1 cellular context compared by ENCODE assay signal in the genomic region with DNA sequence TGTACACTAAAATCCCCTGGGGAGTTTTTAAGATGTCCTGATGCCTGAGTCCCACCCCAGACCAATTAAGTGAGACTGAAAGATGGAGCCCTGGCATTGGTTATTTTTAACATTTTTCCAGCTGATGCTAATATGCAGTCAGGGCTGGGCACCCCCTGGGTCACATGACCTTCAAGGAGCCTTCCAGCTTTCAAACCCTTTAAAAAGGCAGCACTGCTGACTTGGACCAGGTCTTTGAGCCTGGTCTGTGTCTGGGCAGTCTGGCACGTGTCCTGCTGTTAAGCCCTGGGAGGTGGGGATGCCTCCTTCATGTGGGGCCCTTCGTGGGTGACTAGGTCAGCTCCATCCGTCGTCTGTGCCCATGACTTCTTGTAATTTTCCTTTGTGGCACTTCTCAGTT.
TF ChIP-seq lines count a peak whose summit lies in the region.

No MANE protein-coding gene starts in this region.

TF ChIP-seq in GM23338, 12 proteins besides CTCF, POLR2A, EP300 and RAD21 (continued from another document):
- TF ChIP-seq, protein P1, sequence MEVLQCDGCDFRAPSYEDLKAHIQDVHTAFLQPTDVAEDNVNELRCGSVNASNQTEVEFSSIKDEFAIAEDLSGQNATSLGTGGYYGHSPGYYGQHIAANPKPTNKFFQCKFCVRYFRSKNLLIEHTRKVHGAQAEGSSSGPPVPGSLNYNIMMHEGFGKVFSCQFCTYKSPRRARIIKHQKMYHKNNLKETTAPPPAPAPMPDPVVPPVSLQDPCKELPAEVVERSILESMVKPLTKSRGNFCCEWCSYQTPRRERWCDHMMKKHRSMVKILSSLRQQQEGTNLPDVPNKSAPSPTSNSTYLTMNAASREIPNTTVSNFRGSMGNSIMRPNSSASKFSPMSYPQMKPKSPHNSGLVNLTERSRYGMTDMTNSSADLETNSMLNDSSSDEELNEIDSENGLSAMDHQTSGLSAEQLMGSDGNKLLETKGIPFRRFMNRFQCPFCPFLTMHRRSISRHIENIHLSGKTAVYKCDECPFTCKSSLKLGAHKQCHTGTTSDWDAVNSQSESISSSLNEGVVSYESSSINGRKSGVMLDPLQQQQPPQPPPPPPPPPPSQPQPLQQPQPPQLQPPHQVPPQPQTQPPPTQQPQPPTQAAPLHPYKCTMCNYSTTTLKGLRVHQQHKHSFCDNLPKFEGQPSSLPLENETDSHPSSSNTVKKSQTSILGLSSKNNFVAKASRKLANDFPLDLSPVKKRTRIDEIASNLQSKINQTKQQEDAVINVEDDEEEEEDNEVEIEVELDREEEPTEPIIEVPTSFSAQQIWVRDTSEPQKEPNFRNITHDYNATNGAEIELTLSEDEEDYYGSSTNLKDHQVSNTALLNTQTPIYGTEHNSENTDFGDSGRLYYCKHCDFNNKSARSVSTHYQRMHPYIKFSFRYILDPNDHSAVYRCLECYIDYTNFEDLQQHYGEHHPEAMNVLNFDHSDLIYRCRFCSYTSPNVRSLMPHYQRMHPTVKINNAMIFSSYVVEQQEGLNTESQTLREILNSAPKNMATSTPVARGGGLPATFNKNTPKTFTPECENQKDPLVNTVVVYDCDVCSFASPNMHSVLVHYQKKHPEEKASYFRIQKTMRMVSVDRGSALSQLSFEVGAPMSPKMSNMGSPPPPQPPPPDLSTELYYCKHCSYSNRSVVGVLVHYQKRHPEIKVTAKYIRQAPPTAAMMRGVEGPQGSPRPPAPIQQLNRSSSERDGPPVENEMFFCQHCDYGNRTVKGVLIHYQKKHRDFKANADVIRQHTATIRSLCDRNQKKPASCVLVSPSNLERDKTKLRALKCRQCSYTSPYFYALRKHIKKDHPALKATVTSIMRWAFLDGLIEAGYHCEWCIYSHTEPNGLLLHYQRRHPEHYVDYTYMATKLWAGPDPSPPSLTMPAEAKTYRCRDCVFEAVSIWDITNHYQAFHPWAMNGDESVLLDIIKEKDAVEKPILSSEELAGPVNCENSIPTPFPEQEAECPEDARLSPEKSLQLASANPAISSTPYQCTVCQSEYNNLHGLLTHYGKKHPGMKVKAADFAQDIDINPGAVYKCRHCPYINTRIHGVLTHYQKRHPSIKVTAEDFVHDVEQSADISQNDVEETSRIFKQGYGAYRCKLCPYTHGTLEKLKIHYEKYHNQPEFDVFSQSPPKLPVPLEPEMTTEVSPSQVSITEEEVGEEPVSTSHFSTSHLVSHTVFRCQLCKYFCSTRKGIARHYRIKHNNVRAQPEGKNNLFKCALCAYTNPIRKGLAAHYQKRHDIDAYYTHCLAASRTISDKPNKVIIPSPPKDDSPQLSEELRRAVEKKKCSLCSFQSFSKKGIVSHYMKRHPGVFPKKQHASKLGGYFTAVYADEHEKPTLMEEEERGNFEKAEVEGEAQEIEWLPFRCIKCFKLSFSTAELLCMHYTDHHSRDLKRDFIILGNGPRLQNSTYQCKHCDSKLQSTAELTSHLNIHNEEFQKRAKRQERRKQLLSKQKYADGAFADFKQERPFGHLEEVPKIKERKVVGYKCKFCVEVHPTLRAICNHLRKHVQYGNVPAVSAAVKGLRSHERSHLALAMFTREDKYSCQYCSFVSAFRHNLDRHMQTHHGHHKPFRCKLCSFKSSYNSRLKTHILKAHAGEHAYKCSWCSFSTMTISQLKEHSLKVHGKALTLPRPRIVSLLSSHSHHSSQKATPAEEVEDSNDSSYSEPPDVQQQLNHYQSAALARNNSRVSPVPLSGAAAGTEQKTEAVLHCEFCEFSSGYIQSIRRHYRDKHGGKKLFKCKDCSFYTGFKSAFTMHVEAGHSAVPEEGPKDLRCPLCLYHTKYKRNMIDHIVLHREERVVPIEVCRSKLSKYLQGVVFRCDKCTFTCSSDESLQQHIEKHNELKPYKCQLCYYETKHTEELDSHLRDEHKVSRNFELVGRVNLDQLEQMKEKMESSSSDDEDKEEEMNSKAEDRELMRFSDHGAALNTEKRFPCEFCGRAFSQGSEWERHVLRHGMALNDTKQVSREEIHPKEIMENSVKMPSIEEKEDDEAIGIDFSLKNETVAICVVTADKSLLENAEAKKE (CRISPR knock-in tag; IDR thresholded peaks at IDR 0.05), result no peak
- TF ChIP-seq, protein P2, sequence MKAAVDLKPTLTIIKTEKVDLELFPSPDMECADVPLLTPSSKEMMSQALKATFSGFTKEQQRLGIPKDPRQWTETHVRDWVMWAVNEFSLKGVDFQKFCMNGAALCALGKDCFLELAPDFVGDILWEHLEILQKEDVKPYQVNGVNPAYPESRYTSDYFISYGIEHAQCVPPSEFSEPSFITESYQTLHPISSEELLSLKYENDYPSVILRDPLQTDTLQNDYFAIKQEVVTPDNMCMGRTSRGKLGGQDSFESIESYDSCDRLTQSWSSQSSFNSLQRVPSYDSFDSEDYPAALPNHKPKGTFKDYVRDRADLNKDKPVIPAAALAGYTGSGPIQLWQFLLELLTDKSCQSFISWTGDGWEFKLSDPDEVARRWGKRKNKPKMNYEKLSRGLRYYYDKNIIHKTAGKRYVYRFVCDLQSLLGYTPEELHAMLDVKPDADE (IDR thresholded peaks at IDR 0.05), result no peak
- TF ChIP-seq STAT1 (IDR thresholded peaks at IDR 0.05; ENCODE audit: unreplicated experiment), result no peak
- TF ChIP-seq, protein P3, sequence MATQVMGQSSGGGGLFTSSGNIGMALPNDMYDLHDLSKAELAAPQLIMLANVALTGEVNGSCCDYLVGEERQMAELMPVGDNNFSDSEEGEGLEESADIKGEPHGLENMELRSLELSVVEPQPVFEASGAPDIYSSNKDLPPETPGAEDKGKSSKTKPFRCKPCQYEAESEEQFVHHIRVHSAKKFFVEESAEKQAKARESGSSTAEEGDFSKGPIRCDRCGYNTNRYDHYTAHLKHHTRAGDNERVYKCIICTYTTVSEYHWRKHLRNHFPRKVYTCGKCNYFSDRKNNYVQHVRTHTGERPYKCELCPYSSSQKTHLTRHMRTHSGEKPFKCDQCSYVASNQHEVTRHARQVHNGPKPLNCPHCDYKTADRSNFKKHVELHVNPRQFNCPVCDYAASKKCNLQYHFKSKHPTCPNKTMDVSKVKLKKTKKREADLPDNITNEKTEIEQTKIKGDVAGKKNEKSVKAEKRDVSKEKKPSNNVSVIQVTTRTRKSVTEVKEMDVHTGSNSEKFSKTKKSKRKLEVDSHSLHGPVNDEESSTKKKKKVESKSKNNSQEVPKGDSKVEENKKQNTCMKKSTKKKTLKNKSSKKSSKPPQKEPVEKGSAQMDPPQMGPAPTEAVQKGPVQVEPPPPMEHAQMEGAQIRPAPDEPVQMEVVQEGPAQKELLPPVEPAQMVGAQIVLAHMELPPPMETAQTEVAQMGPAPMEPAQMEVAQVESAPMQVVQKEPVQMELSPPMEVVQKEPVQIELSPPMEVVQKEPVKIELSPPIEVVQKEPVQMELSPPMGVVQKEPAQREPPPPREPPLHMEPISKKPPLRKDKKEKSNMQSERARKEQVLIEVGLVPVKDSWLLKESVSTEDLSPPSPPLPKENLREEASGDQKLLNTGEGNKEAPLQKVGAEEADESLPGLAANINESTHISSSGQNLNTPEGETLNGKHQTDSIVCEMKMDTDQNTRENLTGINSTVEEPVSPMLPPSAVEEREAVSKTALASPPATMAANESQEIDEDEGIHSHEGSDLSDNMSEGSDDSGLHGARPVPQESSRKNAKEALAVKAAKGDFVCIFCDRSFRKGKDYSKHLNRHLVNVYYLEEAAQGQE (IDR thresholded peaks at IDR 0.05; ENCODE audit: unreplicated experiment), result no peak
- no peak for TF ChIP-seq EZH2phosphoT487 (IDR thresholded peaks at IDR 0.05; ENCODE audit: unreplicated experiment)
- TF ChIP-seq ZNF331 (CRISPR knock-in tag; IDR thresholded peaks at IDR 0.05; ENCODE audit: low read depth), result no peak
- TF ChIP-seq JUNB (IDR thresholded peaks at IDR 0.05; ENCODE audit: unreplicated experiment), result no peak
- TF ChIP-seq ZNF114 (CRISPR knock-in tag; IDR thresholded peaks at IDR 0.05), result no peak
- no peak for TF ChIP-seq CREB1 (CRISPR knock-in tag; IDR thresholded peaks at IDR 0.05; ENCODE audit: low read depth)
